12 cellular contexts compared by ENCODE assay signal in genomic region chr11:65115361-65116082, GRCh38. TPM values are rescaled to one million over a fixed set of nuclear protein-coding genes. Genes with fewer than 3 reads are reported as not detected.
DNase-seq lines count a peak whose midpoint lies in the region; ATAC-seq and TF ChIP-seq lines count a peak whose summit lies in the region.
"Had no signal": no experiment of that assay in that cellular context is flagged by ENCODE, and none has a peak within 500 bp of the region (broad histone marks: within the 10 kb centered on the region; RNA-seq: fewer than 3 reads in every experiment).

No MANE protein-coding gene starts in this region.

- H3K4me2 ChIP-seq in BLaER1 treated with 17β-estradiol and CSF1 and Interleukin-3, amounts not matched to agents 10 nM and 100 nM, result peak overlapping the region; percentile 91 to 100 (median 98); a peak in 21 of 22 replicates

- no peak for ATAC-seq in HG03045 (IDR thresholded peaks at IDR 0.05; ENCODE audit: unreplicated experiment)
- ATAC-seq in GM21717 (IDR thresholded peaks at IDR 0.05; ENCODE audit: unreplicated experiment), result no peak
- no peak for ATAC-seq in GM18511 (IDR thresholded peaks at IDR 0.05; ENCODE audit: unreplicated experiment)
- ATAC-seq: heart left ventricle had no signal

- peaks cover 57 to 91% (median 76%) of the 10 kb centered on the region in 10 experiments for H3K4me1 ChIP-seq in BLaER1 treated with 17β-estradiol and CSF1 and Interleukin-3, amounts not matched to agents 10 nM and 100 nM
- peaks cover 48 to 62% of the 10 kb centered on the region in 2 donors for H3K4me1 ChIP-seq in adrenal gland (replicated peaks in 1 of 2)

- DNase-seq in HFFc6 (no peak), adrenal gland (peak in 3 of 7 donors; percentile 12 to 45 (median 39)), NCI-H2081 (lab: John Stamatoyannopoulos, UW) (no peak)
- DNase-seq: DMS153 had no signal

- no peaks in the 10 kb centered on the region for H3K27me3 ChIP-seq in BLaER1 treated with 17β-estradiol and CSF1 and Interleukin-3, amounts not matched to agents 10 nM and 100 nM
- no peaks in the 10 kb centered on the region for H3K27me3 ChIP-seq in adrenal gland
- H3K27me3 ChIP-seq: tibial nerve had no signal

- H3K27ac Mint-ChIP-seq in HFFc6, result peak overlapping the region; percentile 43
- H3K27ac Mint-ChIP-seq in nephron, result peak overlapping the region in 1 of 3 experiments; percentile 27

- no peak for TF ChIP-seq POLR2A in adrenal gland (IDR thresholded peaks at IDR 0.05)

- H3K4me1 Mint-ChIP-seq in HFFc6 (ENCODE audit: low read depth) (peaks cover 27% of the 10 kb centered on the region), nephron (peaks cover 20% of the 10 kb centered on the region)

- H3K27me3 Mint-ChIP-seq in HFFc6 (ENCODE audit: insufficient read depth) (peaks cover 2% of the 10 kb centered on the region; the same call in 1 of the 2 replicates), nephron (ENCODE audit: low read depth) (no peaks in the 10 kb centered on the region)

- TF ChIP-seq CTCF in HFFc6 (IDR thresholded peaks at IDR 0.05) (no peak), adrenal gland (IDR thresholded peaks at IDR 0.05) (no peak), nephron (IDR thresholded peaks at IDR 0.05; ENCODE audit: unreplicated experiment in 3 of 3) (no peak)

- 83 to 92% (median 91%) methylated on average over 10 to 21 of the region's 21 CpGs for WGBS in adrenal gland, 4 donors

- H3K4me3 Mint-ChIP-seq in HFFc6, result peak overlapping the region; percentile 90
- H3K4me3 Mint-ChIP-seq in nephron, result peak overlapping the region; percentile 90 to 97 (median 90)

- H3K36me3 ChIP-seq in BLaER1 treated with 17β-estradiol and CSF1 and Interleukin-3, amounts not matched to agents 10 nM and 100 nM, result peaks cover 27 to 48% (median 41%) of the 10 kb centered on the region in 11 experiments
- peaks cover 0 to 34% of the 10 kb centered on the region in 2 donors for H3K36me3 ChIP-seq in adrenal gland (replicated peaks in 1 of 2)

- peaks cover 0 to 72% (median 51%) of the 10 kb centered on the region in 11 experiments; a peak in 20 of 22 replicates for H4K20me1 ChIP-seq in BLaER1 treated with 17β-estradiol and CSF1 and Interleukin-3, amounts not matched to agents 10 nM and 100 nM

- H3K4me3 ChIP-seq in BLaER1 treated with 17β-estradiol and CSF1 and Interleukin-3, amounts not matched to agents 10 nM and 100 nM, result peak overlapping the region in 4 of 10 experiments; percentile 82 to 88 (median 86); a peak in 4 of 20 replicates
- no peak overlapping the region for H3K4me3 ChIP-seq in adrenal gland

- no peak overlapping the region for H3K27ac ChIP-seq in BLaER1 treated with 17β-estradiol and CSF1 and Interleukin-3, amounts not matched to agents 10 nM and 100 nM
- H3K27ac ChIP-seq in adrenal gland, result peak overlapping the region in 3 of 5 donors; percentile 89 to 95 (median 94)

- H3K9me3 ChIP-seq in BLaER1 treated with 17β-estradiol and CSF1 and Interleukin-3, amounts not matched to agents 10 nM and 100 nM (replicated peaks in 1 of 11), result no peaks in the 10 kb centered on the region
- no peaks in the 10 kb centered on the region for H3K9me3 ChIP-seq in adrenal gland (replicated peaks in 1 of 3)
- H3K9me3 ChIP-seq: HAP-1, heart left ventricle, tibial nerve had no signal

- no peaks in the 10 kb centered on the region for H3K9me3 Mint-ChIP-seq in HFFc6
- H3K9me3 Mint-ChIP-seq in nephron, result no peaks in the 10 kb centered on the region

- peaks cover 13% of the 10 kb centered on the region for H3K36me3 Mint-ChIP-seq in HFFc6 (ENCODE audit: low read depth)
- peaks cover 19% of the 10 kb centered on the region for H3K36me3 Mint-ChIP-seq in nephron (ENCODE audit: low read depth)

- intact Hi-C loops in adrenal gland (cut with DNase I), result no loop called here

- H3K9ac ChIP-seq in BLaER1 treated with 17β-estradiol and CSF1 and Interleukin-3, amounts not matched to agents 10 nM and 100 nM, result peak overlapping the region in 10 of 11 experiments; percentile 87 to 92 (median 90); a peak in 16 of 22 replicates

RNA-seq across cellular contexts. Expression of gene ZNHIT2, which starts 2.0 kb away (rescaled TPM):
- total RNA-seq in HFFc6 (2021; fragmentation: NEBNext Ultra II Directional; extraction: Animal tissue kit (Norgen Biotek cat#: 25700)), result 10 to 100 TPM in 4 of 6 experiments, 1 to 10 TPM in 2; 9.3 to 13.6 (median 11.1) TPM
- 10 to 100 TPM; 10.7 to 30.0 (median 20.5) TPM for total RNA-seq in adrenal gland
- polyA plus RNA-seq in adrenal gland, result 10 to 100 TPM in 2 of 3 donors, under 1 TPM in 1; 0.48 to 39.8 (median 32.1) TPM

RNA-seq across cellular contexts. Expression of gene TM7SF2, which starts 3.9 kb away (rescaled TPM):
- total RNA-seq in HFFc6 (2021; fragmentation: NEBNext Ultra II Directional; extraction: Animal tissue kit (Norgen Biotek cat#: 25700)), result 1 to 10 TPM; 3.8 to 6.4 (median 4.9) TPM
- total RNA-seq in adrenal gland, result 1,000 to 10,000 TPM in 2 of 8 donors, 100 to 1,000 TPM in 6; 278 to 1,807 (median 752) TPM
- polyA plus RNA-seq in adrenal gland, result 100 to 1,000 TPM; 259 to 849 (median 589) TPM

RNA-seq across cellular contexts. Expression of gene FAU, which starts 6.4 kb away (rescaled TPM):
- total RNA-seq in HFFc6 (2021; fragmentation: NEBNext Ultra II Directional; extraction: Animal tissue kit (Norgen Biotek cat#: 25700)), result 100 to 1,000 TPM; 631 to 750 (median 715) TPM
- total RNA-seq in adrenal gland, result 1,000 to 10,000 TPM in 5 of 8 donors, 100 to 1,000 TPM in 3; 361 to 1,303 (median 1,029) TPM
- 1,000 to 10,000 TPM in 2 of 3 donors, 100 to 1,000 TPM in 1; 656 to 2,488 (median 2,066) TPM for polyA plus RNA-seq in adrenal gland

RNA-seq across cellular contexts. Expression of gene MRPL49, which starts 6.6 kb away (rescaled TPM):
- 10 to 100 TPM; 53.2 to 59.7 (median 56.9) TPM for total RNA-seq in HFFc6 (2021; fragmentation: NEBNext Ultra II Directional; extraction: Animal tissue kit (Norgen Biotek cat#: 25700))
- 100 to 1,000 TPM; 113 to 180 (median 135) TPM for total RNA-seq in adrenal gland
- 100 to 1,000 TPM in 1 of 3 donors, 10 to 100 TPM in 2; 32.7 to 122 (median 33.9) TPM for polyA plus RNA-seq in adrenal gland

RNA-seq across cellular contexts. Expression of gene SYVN1, which starts 18.8 kb away (rescaled TPM):
- total RNA-seq in HFFc6 (2021; fragmentation: NEBNext Ultra II Directional; extraction: Animal tissue kit (Norgen Biotek cat#: 25700)), result 10 to 100 TPM; 39.9 to 46.9 (median 42.9) TPM
- total RNA-seq in adrenal gland, result 100 to 1,000 TPM in 1 of 8 donors, 10 to 100 TPM in 7; 28.1 to 119 (median 64.3) TPM
- polyA plus RNA-seq in adrenal gland, result 100 to 1,000 TPM in 1 of 3 donors, 10 to 100 TPM in 2; 46.0 to 124 (median 58.5) TPM

Comparison
In these comparisons a context has a peak if more than half of its experiments do, and no peak if none do; other contexts are left out.
1. H3K27ac ChIP-seq: peak in adrenal gland (3 of 5); none in BLaER1 treated with 17β-estradiol and CSF1 and Interleukin-3, amounts not matched to agents 10 nM and 100 nM (0 of 11).
2. RNA of gene TM7SF2, which starts 3.9 kb away (total RNA-seq): 278 to 1,807 TPM in adrenal gland; 3.8 to 6.4 TPM in HFFc6; every median in the first group is over 10 times any median in the second.